Comparison of ENCODE assay signal across 8 cellular contexts in genomic region chrX:40097492-40098263, GRCh38. TPM values are rescaled to one million over a fixed set of nuclear protein-coding genes. Genes with fewer than 3 reads are reported as not detected.
DNase-seq lines count a peak whose midpoint lies in the region; ATAC-seq, FAIRE-seq and TF ChIP-seq lines count a peak whose summit lies in the region.

BCOR (minus strand) TSS chrX:40097958; CDS start chrX:40077929, 20,029 bp downstream.

- H3K4me1 ChIP-seq in CD4-positive, CD25-positive, alpha-beta regulatory T cell (ENCODE audit: control insufficient read depth, insufficient read depth, low read length, poor library complexity, severe bottlenecking) = peaks cover 14% of the 10 kb centered on the region
- peaks cover 9% of the 10 kb centered on the region for H3K4me1 ChIP-seq in effector memory CD4-positive, alpha-beta T cell (ENCODE audit: control insufficient read depth, insufficient read depth, low read length, poor library complexity, severe bottlenecking)
- peaks cover 20% of the 10 kb centered on the region for H3K4me1 ChIP-seq in mesodermal cell (ENCODE audit: control insufficient read depth, insufficient read depth, low read length, poor library complexity, severe bottlenecking)

- POLR2A ChIA-PET in activated CD4-positive, alpha-beta memory T cell treated with anti-CD3 and anti-CD28 coated beads for 36 hours (lab: Charles Lee) = interaction anchor here (0.8 to 2.7 kb wide), 12 partner anchors 8 to 238 kb away, joined by 3 to 14 read pairs (median 6); no protein-coding TSS in a partner anchor

- ATAC-seq in CD4-positive, CD25-positive, alpha-beta regulatory T cell (ENCODE audit: low read depth in 2 of 2) = peak; percentile 43

- H3K27ac Mint-ChIP-seq in CD4-positive, CD25-positive, alpha-beta regulatory T cell = peak within 1 kb of the TSS in 2 of 3 donors; percentile 76 to 94
- H3K27ac Mint-ChIP-seq in activated CD4-positive, alpha-beta memory T cell treated with anti-CD3 and anti-CD28 coated beads for 36 hours = peak within 1 kb of the TSS; percentile 86

- H3K4me3 Mint-ChIP-seq in CD4-positive, CD25-positive, alpha-beta regulatory T cell = peak within 1 kb of the TSS; percentile 91 to 98 (median 96)
- H3K4me3 Mint-ChIP-seq in activated CD4-positive, alpha-beta memory T cell treated with anti-CD3 and anti-CD28 coated beads for 36 hours = peak within 1 kb of the TSS; percentile 81

- H3K4me1 Mint-ChIP-seq in CD4-positive, CD25-positive, alpha-beta regulatory T cell = peaks cover 9 to 29% (median 21%) of the 10 kb centered on the region in 4 donors
- H3K4me1 Mint-ChIP-seq in activated CD4-positive, alpha-beta memory T cell treated with anti-CD3 and anti-CD28 coated beads for 36 hours (ENCODE audit: low read depth) = peaks cover 22% of the 10 kb centered on the region

- intact Hi-C loops in activated CD4-positive, alpha-beta memory T cell treated with anti-CD3 and anti-CD28 coated beads for 36 hours (cut with micrococcal nuclease) = loop anchor here (1.0 to 10.0 kb wide), 9 partner anchors 9 to 325 kb away; no protein-coding TSS in a partner anchor

- peaks cover 0 to 4% (median 0%) of the 10 kb centered on the region in 7 donors for H3K9me3 Mint-ChIP-seq in CD4-positive, CD25-positive, alpha-beta regulatory T cell
- H3K9me3 Mint-ChIP-seq in activated CD4-positive, alpha-beta memory T cell treated with anti-CD3 and anti-CD28 coated beads for 36 hours = no peaks in the 10 kb centered on the region

- H3K27me3 ChIP-seq in CD4-positive, CD25-positive, alpha-beta regulatory T cell (ENCODE audit: control insufficient read depth, insufficient read depth, low read length) = no peaks in the 10 kb centered on the region
- H3K27me3 ChIP-seq in effector memory CD4-positive, alpha-beta T cell (replicated peaks; ENCODE audit: control insufficient read depth, insufficient read depth, low read length, poor library complexity, severe bottlenecking) = no peaks in the 10 kb centered on the region

- no peaks in the 10 kb centered on the region for H3K36me3 ChIP-seq in CD4-positive, CD25-positive, alpha-beta regulatory T cell (ENCODE audit: control insufficient read depth, insufficient read depth, low read length)
- no peaks in the 10 kb centered on the region for H3K36me3 ChIP-seq in effector memory CD4-positive, alpha-beta T cell (ENCODE audit: control insufficient read depth, insufficient read depth, low read length)
- H3K36me3 ChIP-seq in mesodermal cell (ENCODE audit: control insufficient read depth, insufficient read depth, low read length) = no peaks in the 10 kb centered on the region

- H3K27me3 Mint-ChIP-seq in CD4-positive, CD25-positive, alpha-beta regulatory T cell = peaks cover 4% of the 10 kb centered on the region
- no peaks in the 10 kb centered on the region for H3K27me3 Mint-ChIP-seq in activated CD4-positive, alpha-beta memory T cell treated with anti-CD3 and anti-CD28 coated beads for 36 hours

- peak within 1 kb of the TSS; percentile 55 for H3K4me3 ChIP-seq in CD4-positive, CD25-positive, alpha-beta regulatory T cell (ENCODE audit: low read depth, low read length)
- H3K4me3 ChIP-seq in effector memory CD4-positive, alpha-beta T cell (ENCODE audit: insufficient read depth, low read depth, low read length, poor library complexity, severe bottlenecking) = peak within 1 kb of the TSS; percentile 56
- peak within 1 kb of the TSS; percentile 55 for H3K4me3 ChIP-seq in mesodermal cell (ENCODE audit: extremely low read depth, insufficient read depth, low read length, poor library complexity, severe bottlenecking)

- no peak for FAIRE-seq in H54 (lab: Jason Lieb, UNC)

- H3K36me3 Mint-ChIP-seq in CD4-positive, CD25-positive, alpha-beta regulatory T cell = no peaks in the 10 kb centered on the region
- H3K36me3 Mint-ChIP-seq in activated CD4-positive, alpha-beta memory T cell treated with anti-CD3 and anti-CD28 coated beads for 36 hours = peaks cover 4% of the 10 kb centered on the region

- CTCF ChIA-PET in activated CD4-positive, alpha-beta memory T cell treated with anti-CD3 and anti-CD28 coated beads for 36 hours (lab: Charles Lee) = interaction anchor here (1.8 to 2.3 kb wide), 2 partner anchors 71 to 80 kb away, joined by 4 to 8 read pairs; no protein-coding TSS in a partner anchor

- peak; percentile 99 for TF ChIP-seq POLR2A in H54 (IDR thresholded peaks at IDR 0.05; ENCODE audit: low read depth, low read length)

- H3K27ac ChIP-seq in CD4-positive, CD25-positive, alpha-beta regulatory T cell (ENCODE audit: insufficient read depth, low read length, poor library complexity, severe bottlenecking) = peak within 1 kb of the TSS; percentile 61
- H3K27ac ChIP-seq in effector memory CD4-positive, alpha-beta T cell (ENCODE audit: insufficient read depth, low read length, poor library complexity, severe bottlenecking) = peak within 1 kb of the TSS; percentile 80
- H3K27ac ChIP-seq in mesodermal cell (ENCODE audit: low read depth, low read length, severe bottlenecking) = peak within 1 kb of the TSS; percentile 16

- DNase-seq in CD4-positive, CD25-positive, alpha-beta regulatory T cell = peak; percentile 57 to 84 (median 70)
- DNase-seq in H54 (ENCODE audit: insufficient read length, low spot score) = no peak
- DNase-seq in NCI-H510A treated with DMSO at 0.1 percent for 48 hours (lab: John Stamatoyannopoulos, UW) = peak; percentile 45
- peak; percentile 82 for DNase-seq in activated CD4-positive, alpha-beta memory T cell treated with anti-CD3 and anti-CD28 coated beads for 36 hours
- peak; percentile 60 to 64 (median 63) for DNase-seq in effector memory CD4-positive, alpha-beta T cell
- DNase-seq in stimulated activated CD8-positive, alpha-beta memory T cell treated with anti-CD3 and anti-CD28 coated beads, Interleukin-15, amount 100 ng/mL, for 48 hours (ENCODE audit: low read depth in 2 of 2) = peak; percentile 58 to 73
- DNase-seq in OCI-M2 (lab: John Stamatoyannopoulos, UW; ENCODE audit: unreplicated experiment) = no peak

- WGBS in mesodermal cell (ENCODE audit: insufficient coverage in 2 of 2), 2 experiments = 0% methylated on average over 4 to 13 of the region's 100 CpGs

- no peaks in the 10 kb centered on the region for H3K9me3 ChIP-seq in CD4-positive, CD25-positive, alpha-beta regulatory T cell (ENCODE audit: control insufficient read depth in 2 of 2, low read length in 2 of 2)
- no peaks in the 10 kb centered on the region for H3K9me3 ChIP-seq in effector memory CD4-positive, alpha-beta T cell (ENCODE audit: control insufficient read depth, low read length)
- H3K9me3 ChIP-seq in mesodermal cell (ENCODE audit: control insufficient read depth, low read length) = no peaks in the 10 kb centered on the region

RNA-seq across cellular contexts. Expression of gene BCOR, which starts in this region (rescaled TPM):
- 38.0 TPM for total RNA-seq in CD4-positive, CD25-positive, alpha-beta regulatory T cell
- 1 to 10 TPM; 2.5 to 5.3 (median 3.2) TPM for polyA plus RNA-seq in CD4-positive, CD25-positive, alpha-beta regulatory T cell
- 10 to 100 TPM; 33.7 to 35.0 TPM for total RNA-seq in activated CD4-positive, alpha-beta memory T cell treated with anti-CD3 and anti-CD28 coated beads for 36 hours
- 21.2 TPM for polyA plus RNA-seq in mesodermal cell (2013, experiment 1 of 2)
- polyA plus RNA-seq in mesodermal cell (2013, experiment 2 of 2) = 19.5 TPM

Comparison
In these comparisons a context has a peak if more than half of its experiments do, and no peak if none do; other contexts are left out.
1. DNase-seq: peak in CD4-positive, CD25-positive, alpha-beta regulatory T cell (3 of 3), NCI-H510A treated with DMSO at 0.1 percent for 48 hours (single experiment), activated CD4-positive, alpha-beta memory T cell treated with anti-CD3 and anti-CD28 coated beads for 36 hours (single experiment), effector memory CD4-positive, alpha-beta T cell (3 of 3) and stimulated activated CD8-positive, alpha-beta memory T cell treated with anti-CD3 and anti-CD28 coated beads, Interleukin-15, amount 100 ng/mL, for 48 hours (2 of 2); none in H54 (single experiment) and OCI-M2 (single experiment).
2. H3K27ac ChIP-seq: peak in every context shown above with its lines; median percentile 80 in effector memory CD4-positive, alpha-beta T cell; 61 in CD4-positive, CD25-positive, alpha-beta regulatory T cell; 16 in mesodermal cell.
3. Peak in every context shown above with its lines, with median percentiles within 50 percentile points of each other: H3K4me3 ChIP-seq.